1 cellular context compared by ENCODE assay signal in the genomic region with DNA sequence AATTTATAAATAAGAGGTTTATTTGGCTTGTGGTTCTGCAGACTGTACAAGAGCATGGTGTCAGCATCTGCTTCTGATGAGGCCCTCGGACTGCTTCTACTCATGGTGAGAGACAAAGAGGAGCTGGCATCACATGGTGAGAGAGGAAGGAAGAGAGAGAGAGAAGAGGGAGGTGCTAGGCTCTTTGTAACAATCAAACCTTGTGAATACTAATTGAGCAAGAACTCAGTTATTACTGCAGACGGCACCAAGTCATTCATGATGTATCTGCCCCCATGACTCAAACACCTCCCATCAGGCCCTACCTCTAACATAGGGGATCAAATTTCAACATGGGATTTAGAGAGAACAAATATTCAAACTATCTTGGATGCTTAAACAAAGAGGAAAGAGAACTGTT.
TF ChIP-seq lines count a peak whose summit lies in the region.

No MANE protein-coding gene starts in this region.

TF ChIP-seq in H1, 55 proteins besides CTCF, POLR2A, EP300 and RAD21:
- TF ChIP-seq BCL11A (IDR thresholded peaks at IDR 0.05; ENCODE audit: low read depth in 2 of 2, low read length in 2 of 2) (no peak), TAF1 (IDR thresholded peaks at IDR 0.05; ENCODE audit: low read depth, low read length) (no peak)
